Comparison of ENCODE assay signal across 2 cellular contexts in the genomic region with DNA sequence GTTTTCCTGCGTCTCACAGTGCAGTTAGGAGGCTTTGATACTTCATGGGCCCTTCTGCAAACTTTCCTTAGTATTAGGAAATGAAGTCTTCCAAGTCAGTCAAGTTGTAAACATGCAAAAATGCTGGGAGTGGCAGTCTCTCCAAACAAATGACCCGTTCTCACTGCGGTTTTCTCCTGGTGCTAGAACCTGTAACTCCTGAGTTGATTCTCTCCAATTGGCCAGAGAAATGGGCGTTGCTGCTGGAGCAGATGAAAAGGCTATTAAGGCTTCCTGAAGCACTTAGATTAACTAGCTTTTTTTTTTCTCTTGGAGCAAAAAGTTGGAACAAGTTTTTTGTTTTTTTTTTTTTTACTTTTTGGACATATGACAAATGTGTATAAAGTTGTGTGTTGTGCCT.
TF ChIP-seq lines count a peak whose summit lies in the region.

No MANE protein-coding gene starts in this region.

TF ChIP-seq in IMR-90, 13 proteins besides CTCF, POLR2A, EP300 and RAD21 (continued from another document):
- TF ChIP-seq, protein P1, sequence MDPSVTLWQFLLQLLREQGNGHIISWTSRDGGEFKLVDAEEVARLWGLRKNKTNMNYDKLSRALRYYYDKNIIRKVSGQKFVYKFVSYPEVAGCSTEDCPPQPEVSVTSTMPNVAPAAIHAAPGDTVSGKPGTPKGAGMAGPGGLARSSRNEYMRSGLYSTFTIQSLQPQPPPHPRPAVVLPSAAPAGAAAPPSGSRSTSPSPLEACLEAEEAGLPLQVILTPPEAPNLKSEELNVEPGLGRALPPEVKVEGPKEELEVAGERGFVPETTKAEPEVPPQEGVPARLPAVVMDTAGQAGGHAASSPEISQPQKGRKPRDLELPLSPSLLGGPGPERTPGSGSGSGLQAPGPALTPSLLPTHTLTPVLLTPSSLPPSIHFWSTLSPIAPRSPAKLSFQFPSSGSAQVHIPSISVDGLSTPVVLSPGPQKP (IDR thresholded peaks at IDR 0.05; ENCODE audit: borderline replicate concordance, low read depth, low read length): no peak
- TF ChIP-seq RCOR1 (IDR thresholded peaks at IDR 0.05; ENCODE audit: insufficient replicate concordance, low read length) (no peak), SMC3 (IDR thresholded peaks at IDR 0.05; ENCODE audit: low read depth, low read length) (no peak), NFE2L2 (IDR thresholded peaks at IDR 0.05; ENCODE audit: low read depth, low read length) (no peak), FOS (IDR thresholded peaks at IDR 0.05; ENCODE audit: low read depth, low read length) (no peak), MAZ (IDR thresholded peaks at IDR 0.05; ENCODE audit: borderline replicate concordance, low read depth, low read length) (no peak), CHD1 (IDR thresholded peaks at IDR 0.05; ENCODE audit: low read depth, low read length) (no peak), CEBPB (IDR thresholded peaks at IDR 0.05; ENCODE audit: low read depth, low read length) (no peak)
- TF ChIP-seq, protein P2, sequence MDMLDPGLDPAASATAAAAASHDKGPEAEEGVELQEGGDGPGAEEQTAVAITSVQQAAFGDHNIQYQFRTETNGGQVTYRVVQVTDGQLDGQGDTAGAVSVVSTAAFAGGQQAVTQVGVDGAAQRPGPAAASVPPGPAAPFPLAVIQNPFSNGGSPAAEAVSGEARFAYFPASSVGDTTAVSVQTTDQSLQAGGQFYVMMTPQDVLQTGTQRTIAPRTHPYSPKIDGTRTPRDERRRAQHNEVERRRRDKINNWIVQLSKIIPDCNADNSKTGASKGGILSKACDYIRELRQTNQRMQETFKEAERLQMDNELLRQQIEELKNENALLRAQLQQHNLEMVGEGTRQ (IDR thresholded peaks at IDR 0.05; ENCODE audit: low read depth, low read length): no peak

TF ChIP-seq in WTC11, 78 proteins besides CTCF, POLR2A, EP300 and RAD21 (continued from another document):
- TF ChIP-seq, protein P3, sequence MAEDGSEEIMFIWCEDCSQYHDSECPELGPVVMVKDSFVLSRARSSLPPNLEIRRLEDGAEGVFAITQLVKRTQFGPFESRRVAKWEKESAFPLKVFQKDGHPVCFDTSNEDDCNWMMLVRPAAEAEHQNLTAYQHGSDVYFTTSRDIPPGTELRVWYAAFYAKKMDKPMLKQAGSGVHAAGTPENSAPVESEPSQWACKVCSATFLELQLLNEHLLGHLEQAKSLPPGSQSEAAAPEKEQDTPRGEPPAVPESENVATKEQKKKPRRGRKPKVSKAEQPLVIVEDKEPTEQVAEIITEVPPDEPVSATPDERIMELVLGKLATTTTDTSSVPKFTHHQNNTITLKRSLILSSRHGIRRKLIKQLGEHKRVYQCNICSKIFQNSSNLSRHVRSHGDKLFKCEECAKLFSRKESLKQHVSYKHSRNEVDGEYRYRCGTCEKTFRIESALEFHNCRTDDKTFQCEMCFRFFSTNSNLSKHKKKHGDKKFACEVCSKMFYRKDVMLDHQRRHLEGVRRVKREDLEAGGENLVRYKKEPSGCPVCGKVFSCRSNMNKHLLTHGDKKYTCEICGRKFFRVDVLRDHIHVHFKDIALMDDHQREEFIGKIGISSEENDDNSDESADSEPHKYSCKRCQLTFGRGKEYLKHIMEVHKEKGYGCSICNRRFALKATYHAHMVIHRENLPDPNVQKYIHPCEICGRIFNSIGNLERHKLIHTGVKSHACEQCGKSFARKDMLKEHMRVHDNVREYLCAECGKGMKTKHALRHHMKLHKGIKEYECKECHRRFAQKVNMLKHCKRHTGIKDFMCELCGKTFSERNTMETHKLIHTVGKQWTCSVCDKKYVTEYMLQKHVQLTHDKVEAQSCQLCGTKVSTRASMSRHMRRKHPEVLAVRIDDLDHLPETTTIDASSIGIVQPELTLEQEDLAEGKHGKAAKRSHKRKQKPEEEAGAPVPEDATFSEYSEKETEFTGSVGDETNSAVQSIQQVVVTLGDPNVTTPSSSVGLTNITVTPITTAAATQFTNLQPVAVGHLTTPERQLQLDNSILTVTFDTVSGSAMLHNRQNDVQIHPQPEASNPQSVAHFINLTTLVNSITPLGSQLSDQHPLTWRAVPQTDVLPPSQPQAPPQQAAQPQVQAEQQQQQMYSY (CRISPR knock-in tag; IDR thresholded peaks at IDR 0.05): no peak
- TF ChIP-seq CBFB (CRISPR knock-in tag; IDR thresholded peaks at IDR 0.05; ENCODE audit: low read depth) (no peak), GTF2I (CRISPR knock-in tag; conservative IDR thresholded peaks at IDR 0.05) (no peak)
